Comparison of ENCODE assay signal across 1 cellular context in the genomic region with DNA sequence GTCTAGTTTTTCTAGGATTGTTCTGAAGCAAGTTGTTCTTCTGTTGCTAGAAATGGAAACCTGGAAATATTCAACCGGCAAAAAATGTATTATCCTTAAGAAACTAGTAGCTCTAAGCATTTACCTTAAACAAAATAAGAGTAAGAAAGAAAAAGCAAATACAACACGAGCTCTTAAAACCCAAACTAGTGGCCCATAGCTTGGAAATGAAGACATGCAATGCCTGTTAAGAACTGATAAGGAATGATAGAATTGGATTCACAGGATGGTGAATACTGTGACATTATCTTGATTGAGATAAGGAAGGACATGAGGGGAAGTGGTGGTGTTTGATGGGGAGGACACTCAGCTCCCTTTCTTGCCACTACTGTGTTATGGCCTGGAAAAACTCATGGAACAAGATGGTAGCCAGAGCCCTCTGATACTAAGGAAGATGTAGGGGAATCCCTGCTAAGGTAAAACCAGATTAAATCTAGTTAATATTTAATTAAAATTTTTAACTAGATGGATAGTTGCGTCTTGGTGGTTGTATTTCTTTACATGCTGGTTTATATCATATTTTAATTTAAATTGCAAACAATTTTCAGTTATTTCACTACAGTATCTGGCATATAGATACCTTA.
TF ChIP-seq lines count a peak whose summit lies in the region.

No MANE protein-coding gene starts in this region.

TF ChIP-seq in K562, 482 proteins besides CTCF, POLR2A, EP300 and RAD21 (continued from another document and continues in another):
- TF ChIP-seq, protein P1, sequence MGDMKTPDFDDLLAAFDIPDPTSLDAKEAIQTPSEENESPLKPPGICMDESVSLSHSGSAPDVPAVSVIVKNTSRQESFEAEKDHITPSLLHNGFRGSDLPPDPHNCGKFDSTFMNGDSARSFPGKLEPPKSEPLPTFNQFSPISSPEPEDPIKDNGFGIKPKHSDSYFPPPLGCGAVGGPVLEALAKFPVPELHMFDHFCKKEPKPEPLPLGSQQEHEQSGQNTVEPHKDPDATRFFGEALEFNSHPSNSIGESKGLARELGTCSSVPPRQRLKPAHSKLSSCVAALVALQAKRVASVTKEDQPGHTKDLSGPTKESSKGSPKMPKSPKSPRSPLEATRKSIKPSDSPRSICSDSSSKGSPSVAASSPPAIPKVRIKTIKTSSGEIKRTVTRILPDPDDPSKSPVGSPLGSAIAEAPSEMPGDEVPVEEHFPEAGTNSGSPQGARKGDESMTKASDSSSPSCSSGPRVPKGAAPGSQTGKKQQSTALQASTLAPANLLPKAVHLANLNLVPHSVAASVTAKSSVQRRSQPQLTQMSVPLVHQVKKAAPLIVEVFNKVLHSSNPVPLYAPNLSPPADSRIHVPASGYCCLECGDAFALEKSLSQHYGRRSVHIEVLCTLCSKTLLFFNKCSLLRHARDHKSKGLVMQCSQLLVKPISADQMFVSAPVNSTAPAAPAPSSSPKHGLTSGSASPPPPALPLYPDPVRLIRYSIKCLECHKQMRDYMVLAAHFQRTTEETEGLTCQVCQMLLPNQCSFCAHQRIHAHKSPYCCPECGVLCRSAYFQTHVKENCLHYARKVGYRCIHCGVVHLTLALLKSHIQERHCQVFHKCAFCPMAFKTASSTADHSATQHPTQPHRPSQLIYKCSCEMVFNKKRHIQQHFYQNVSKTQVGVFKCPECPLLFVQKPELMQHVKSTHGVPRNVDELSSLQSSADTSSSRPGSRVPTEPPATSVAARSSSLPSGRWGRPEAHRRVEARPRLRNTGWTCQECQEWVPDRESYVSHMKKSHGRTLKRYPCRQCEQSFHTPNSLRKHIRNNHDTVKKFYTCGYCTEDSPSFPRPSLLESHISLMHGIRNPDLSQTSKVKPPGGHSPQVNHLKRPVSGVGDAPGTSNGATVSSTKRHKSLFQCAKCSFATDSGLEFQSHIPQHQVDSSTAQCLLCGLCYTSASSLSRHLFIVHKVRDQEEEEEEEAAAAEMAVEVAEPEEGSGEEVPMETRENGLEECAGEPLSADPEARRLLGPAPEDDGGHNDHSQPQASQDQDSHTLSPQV (IDR thresholded peaks at IDR 0.05): no peak; the same call in 1 of the 2 replicates
- TF ChIP-seq, protein P2, sequence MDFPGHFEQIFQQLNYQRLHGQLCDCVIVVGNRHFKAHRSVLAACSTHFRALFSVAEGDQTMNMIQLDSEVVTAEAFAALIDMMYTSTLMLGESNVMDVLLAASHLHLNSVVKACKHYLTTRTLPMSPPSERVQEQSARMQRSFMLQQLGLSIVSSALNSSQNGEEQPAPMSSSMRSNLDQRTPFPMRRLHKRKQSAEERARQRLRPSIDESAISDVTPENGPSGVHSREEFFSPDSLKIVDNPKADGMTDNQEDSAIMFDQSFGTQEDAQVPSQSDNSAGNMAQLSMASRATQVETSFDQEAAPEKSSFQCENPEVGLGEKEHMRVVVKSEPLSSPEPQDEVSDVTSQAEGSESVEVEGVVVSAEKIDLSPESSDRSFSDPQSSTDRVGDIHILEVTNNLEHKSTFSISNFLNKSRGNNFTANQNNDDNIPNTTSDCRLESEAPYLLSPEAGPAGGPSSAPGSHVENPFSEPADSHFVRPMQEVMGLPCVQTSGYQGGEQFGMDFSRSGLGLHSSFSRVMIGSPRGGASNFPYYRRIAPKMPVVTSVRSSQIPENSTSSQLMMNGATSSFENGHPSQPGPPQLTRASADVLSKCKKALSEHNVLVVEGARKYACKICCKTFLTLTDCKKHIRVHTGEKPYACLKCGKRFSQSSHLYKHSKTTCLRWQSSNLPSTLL (IDR thresholded peaks at IDR 0.05): no peak
- TF ChIP-seq MECOM (CRISPR knock-in tag; IDR thresholded peaks at IDR 0.05) (0 out of 2 replicates have a peak, but pooled peaks have one; percentile 9), COPS2 (conservative IDR thresholded peaks at IDR 0.05) (no peak), E2F3 (CRISPR knock-in tag; IDR thresholded peaks at IDR 0.05) (no peak), PYGO2 (tag; IDR thresholded peaks at IDR 0.05) (peak; percentile 81), SMARCC2 (IDR thresholded peaks at IDR 0.05; ENCODE audit: low read depth) (peak; percentile 89; the same call in 1 of the 2 replicates), HDAC1 (IDR thresholded peaks at IDR 0.05) (peak in 1 of 2 experiments; percentile 89; a peak in 2 of 4 replicates), KLF6 (CRISPR knock-in tag; IDR thresholded peaks at IDR 0.05; ENCODE audit: borderline replicate concordance) (peak; percentile 25; the same call in 1 of the 2 replicates), SMAD4 (CRISPR knock-in tag; conservative IDR thresholded peaks at IDR 0.05) (peak; percentile 66), ZNF354B (CRISPR knock-in tag; IDR thresholded peaks at IDR 0.05) (no peak), TCFL5 (CRISPR knock-in tag; conservative IDR thresholded peaks at IDR 0.05) (no peak), ZNF121 (CRISPR knock-in tag; conservative IDR thresholded peaks at IDR 0.05) (no peak), FOXJ2 (tag; IDR thresholded peaks at IDR 0.05) (peak; percentile 85), KLF10 (CRISPR knock-in tag; IDR thresholded peaks at IDR 0.05) (no peak), L3MBTL2 (IDR thresholded peaks at IDR 0.05) (peak; percentile 24; the same call in 1 of the 2 replicates), MAZ (CRISPR knock-in tag; conservative IDR thresholded peaks at IDR 0.05 in 1 of 2, IDR thresholded peaks at IDR 0.05 in 1 of 2) (peak in 1 of 2 experiments; percentile 58; a peak in 1 of 4 replicates), ZNF274 (IDR thresholded peaks at IDR 0.05; ENCODE audit: borderline replicate concordance, low read depth, low read length) (0 out of 2 replicates have a peak, but pooled peaks have one; percentile 18), GATAD2B (IDR thresholded peaks at IDR 0.05; ENCODE audit: borderline replicate concordance) (0 out of 2 replicates have a peak, but pooled peaks have one; percentile 51), KLF16 (IDR thresholded peaks at IDR 0.05) (peak; percentile 92), TAL1 (IDR thresholded peaks at IDR 0.05) (peak; percentile 96), FOSL1 (tag; conservative IDR thresholded peaks at IDR 0.05) (peak; percentile 56; the same call in 1 of the 2 replicates), GATA2 (CRISPR knock-in tag; IDR thresholded peaks at IDR 0.05) (peak; percentile 36; the same call in 1 of the 2 replicates), MBD2 (IDR thresholded peaks at IDR 0.05; ENCODE audit: borderline replicate concordance, low read depth) (0 out of 2 replicates have a peak, but pooled peaks have one; percentile 51), ZNF263 (CRISPR knock-in tag; IDR thresholded peaks at IDR 0.05; ENCODE audit: borderline replicate concordance) (no peak), ZNF134 (CRISPR knock-in tag; conservative IDR thresholded peaks at IDR 0.05) (peak; percentile 41; the same call in 1 of the 2 replicates), CCNT2 (IDR thresholded peaks at IDR 0.05; ENCODE audit: borderline replicate concordance, extremely low read depth, insufficient read length, low read depth, low read length) (peak; percentile 67), SMAD3 (CRISPR knock-in tag; conservative IDR thresholded peaks at IDR 0.05) (peak; percentile 75; the same call in 1 of the 2 replicates), ZEB2 (IDR thresholded peaks at IDR 0.05) (peak; percentile 63; the same call in 1 of the 2 replicates), DPF2 (IDR thresholded peaks at IDR 0.05) (peak; percentile 93), CBFA2T2 (conservative IDR thresholded peaks at IDR 0.05) (peak; percentile 91), ZNF239 (CRISPR knock-in tag; IDR thresholded peaks at IDR 0.05) (peak; percentile 55), ZBTB17 (CRISPR knock-in tag; IDR thresholded peaks at IDR 0.05) (no peak; the same call in 1 of the 2 replicates), PHB2 (IDR thresholded peaks at IDR 0.05; ENCODE audit: low read depth) (peak; percentile 65; the same call in 1 of the 2 replicates), MYNN (IDR thresholded peaks at IDR 0.05) (peak; percentile 85), MYNN (CRISPR knock-in tag; IDR thresholded peaks at IDR 0.05) (no peak), ZNF668 (CRISPR knock-in tag; IDR thresholded peaks at IDR 0.05) (no peak), MYC (IDR thresholded peaks at IDR 0.05; ENCODE audit: low read depth, low read length) (peak; percentile 61; the same call in 1 of the 2 replicates), MYC (CRISPR knock-in tag; IDR thresholded peaks at IDR 0.05; ENCODE audit: borderline replicate concordance, low read depth) (no peak), TCF3 (CRISPR knock-in tag; IDR thresholded peaks at IDR 0.05) (peak; percentile 86)
- TF ChIP-seq, protein P3, sequence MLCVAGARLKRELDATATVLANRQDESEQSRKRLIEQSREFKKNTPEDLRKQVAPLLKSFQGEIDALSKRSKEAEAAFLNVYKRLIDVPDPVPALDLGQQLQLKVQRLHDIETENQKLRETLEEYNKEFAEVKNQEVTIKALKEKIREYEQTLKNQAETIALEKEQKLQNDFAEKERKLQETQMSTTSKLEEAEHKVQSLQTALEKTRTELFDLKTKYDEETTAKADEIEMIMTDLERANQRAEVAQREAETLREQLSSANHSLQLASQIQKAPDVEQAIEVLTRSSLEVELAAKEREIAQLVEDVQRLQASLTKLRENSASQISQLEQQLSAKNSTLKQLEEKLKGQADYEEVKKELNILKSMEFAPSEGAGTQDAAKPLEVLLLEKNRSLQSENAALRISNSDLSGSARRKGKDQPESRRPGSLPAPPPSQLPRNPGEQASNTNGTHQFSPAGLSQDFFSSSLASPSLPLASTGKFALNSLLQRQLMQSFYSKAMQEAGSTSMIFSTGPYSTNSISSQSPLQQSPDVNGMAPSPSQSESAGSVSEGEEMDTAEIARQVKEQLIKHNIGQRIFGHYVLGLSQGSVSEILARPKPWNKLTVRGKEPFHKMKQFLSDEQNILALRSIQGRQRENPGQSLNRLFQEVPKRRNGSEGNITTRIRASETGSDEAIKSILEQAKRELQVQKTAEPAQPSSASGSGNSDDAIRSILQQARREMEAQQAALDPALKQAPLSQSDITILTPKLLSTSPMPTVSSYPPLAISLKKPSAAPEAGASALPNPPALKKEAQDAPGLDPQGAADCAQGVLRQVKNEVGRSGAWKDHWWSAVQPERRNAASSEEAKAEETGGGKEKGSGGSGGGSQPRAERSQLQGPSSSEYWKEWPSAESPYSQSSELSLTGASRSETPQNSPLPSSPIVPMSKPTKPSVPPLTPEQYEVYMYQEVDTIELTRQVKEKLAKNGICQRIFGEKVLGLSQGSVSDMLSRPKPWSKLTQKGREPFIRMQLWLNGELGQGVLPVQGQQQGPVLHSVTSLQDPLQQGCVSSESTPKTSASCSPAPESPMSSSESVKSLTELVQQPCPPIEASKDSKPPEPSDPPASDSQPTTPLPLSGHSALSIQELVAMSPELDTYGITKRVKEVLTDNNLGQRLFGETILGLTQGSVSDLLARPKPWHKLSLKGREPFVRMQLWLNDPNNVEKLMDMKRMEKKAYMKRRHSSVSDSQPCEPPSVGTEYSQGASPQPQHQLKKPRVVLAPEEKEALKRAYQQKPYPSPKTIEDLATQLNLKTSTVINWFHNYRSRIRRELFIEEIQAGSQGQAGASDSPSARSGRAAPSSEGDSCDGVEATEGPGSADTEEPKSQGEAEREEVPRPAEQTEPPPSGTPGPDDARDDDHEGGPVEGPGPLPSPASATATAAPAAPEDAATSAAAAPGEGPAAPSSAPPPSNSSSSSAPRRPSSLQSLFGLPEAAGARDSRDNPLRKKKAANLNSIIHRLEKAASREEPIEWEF (CRISPR knock-in tag; IDR thresholded peaks at IDR 0.05): peak; percentile 53; the same call in 1 of the 2 replicates
- TF ChIP-seq, protein P4, sequence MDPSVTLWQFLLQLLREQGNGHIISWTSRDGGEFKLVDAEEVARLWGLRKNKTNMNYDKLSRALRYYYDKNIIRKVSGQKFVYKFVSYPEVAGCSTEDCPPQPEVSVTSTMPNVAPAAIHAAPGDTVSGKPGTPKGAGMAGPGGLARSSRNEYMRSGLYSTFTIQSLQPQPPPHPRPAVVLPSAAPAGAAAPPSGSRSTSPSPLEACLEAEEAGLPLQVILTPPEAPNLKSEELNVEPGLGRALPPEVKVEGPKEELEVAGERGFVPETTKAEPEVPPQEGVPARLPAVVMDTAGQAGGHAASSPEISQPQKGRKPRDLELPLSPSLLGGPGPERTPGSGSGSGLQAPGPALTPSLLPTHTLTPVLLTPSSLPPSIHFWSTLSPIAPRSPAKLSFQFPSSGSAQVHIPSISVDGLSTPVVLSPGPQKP (CRISPR knock-in tag; IDR thresholded peaks at IDR 0.05): no peak
- TF ChIP-seq, protein P5, sequence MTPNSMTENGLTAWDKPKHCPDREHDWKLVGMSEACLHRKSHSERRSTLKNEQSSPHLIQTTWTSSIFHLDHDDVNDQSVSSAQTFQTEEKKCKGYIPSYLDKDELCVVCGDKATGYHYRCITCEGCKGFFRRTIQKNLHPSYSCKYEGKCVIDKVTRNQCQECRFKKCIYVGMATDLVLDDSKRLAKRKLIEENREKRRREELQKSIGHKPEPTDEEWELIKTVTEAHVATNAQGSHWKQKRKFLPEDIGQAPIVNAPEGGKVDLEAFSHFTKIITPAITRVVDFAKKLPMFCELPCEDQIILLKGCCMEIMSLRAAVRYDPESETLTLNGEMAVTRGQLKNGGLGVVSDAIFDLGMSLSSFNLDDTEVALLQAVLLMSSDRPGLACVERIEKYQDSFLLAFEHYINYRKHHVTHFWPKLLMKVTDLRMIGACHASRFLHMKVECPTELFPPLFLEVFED (CRISPR knock-in tag; conservative IDR thresholded peaks at IDR 0.05): peak; percentile 77; the same call in 1 of the 2 replicates
- TF ChIP-seq, protein P6, sequence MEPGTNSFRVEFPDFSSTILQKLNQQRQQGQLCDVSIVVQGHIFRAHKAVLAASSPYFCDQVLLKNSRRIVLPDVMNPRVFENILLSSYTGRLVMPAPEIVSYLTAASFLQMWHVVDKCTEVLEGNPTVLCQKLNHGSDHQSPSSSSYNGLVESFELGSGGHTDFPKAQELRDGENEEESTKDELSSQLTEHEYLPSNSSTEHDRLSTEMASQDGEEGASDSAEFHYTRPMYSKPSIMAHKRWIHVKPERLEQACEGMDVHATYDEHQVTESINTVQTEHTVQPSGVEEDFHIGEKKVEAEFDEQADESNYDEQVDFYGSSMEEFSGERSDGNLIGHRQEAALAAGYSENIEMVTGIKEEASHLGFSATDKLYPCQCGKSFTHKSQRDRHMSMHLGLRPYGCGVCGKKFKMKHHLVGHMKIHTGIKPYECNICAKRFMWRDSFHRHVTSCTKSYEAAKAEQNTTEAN (CRISPR knock-in tag; IDR thresholded peaks at IDR 0.05): no peak
- TF ChIP-seq, protein P7, sequence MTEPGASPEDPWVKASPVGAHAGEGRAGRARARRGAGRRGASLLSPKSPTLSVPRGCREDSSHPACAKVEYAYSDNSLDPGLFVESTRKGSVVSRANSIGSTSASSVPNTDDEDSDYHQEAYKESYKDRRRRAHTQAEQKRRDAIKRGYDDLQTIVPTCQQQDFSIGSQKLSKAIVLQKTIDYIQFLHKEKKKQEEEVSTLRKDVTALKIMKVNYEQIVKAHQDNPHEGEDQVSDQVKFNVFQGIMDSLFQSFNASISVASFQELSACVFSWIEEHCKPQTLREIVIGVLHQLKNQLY (CRISPR knock-in tag; conservative IDR thresholded peaks at IDR 0.05): no peak
- TF ChIP-seq, protein P8, sequence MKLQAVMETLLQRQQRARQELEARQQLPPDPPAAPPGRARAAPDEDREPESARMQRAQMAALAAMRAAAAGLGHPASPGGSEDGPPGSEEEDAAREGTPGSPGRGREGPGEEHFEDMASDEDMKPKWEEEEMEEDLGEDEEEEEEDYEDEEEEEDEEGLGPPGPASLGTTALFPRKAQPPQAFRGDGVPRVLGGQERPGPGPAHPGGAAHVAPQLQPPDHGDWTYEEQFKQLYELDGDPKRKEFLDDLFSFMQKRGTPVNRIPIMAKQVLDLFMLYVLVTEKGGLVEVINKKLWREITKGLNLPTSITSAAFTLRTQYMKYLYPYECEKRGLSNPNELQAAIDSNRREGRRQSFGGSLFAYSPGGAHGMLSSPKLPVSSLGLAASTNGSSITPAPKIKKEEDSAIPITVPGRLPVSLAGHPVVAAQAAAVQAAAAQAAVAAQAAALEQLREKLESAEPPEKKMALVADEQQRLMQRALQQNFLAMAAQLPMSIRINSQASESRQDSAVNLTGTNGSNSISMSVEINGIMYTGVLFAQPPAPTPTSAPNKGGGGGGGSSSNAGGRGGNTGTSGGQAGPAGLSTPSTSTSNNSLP (IDR thresholded peaks at IDR 0.05; ENCODE audit: borderline replicate concordance, low read depth, low read length): peak; percentile 67; the same call in 1 of the 2 replicates
